In the genomic region with DNA sequence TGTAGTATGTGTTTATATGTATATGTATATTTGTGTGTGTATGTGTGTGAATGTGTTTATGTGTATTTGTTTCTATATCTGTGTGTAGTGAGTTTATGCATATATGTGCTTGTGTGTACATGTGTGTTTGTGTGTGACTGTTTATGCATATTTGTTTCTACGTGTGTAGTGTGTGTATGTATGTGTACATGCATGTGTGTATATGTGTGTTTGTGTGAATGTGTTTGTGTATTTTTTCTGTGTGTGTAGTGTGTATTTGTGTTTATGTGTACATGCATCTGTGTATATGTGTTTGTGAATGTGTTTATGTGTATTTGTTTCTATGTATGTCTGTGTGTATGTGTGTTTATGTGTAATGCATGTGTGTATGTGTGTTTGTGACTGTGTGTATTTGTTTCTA, we compare ENCODE assay signal across 31 cellular contexts. TPM values are rescaled to one million over a fixed set of nuclear protein-coding genes. Genes with fewer than 3 reads are reported as not detected.
"Had no signal": no experiment of that assay in that cellular context is flagged by ENCODE, and none has a peak within 500 bp of the region (broad histone marks: within the 10 kb centered on the region; RNA-seq: fewer than 3 reads in every experiment).

No MANE protein-coding gene starts in this region.

- H3K4me1 Mint-ChIP-seq: endodermal cell; naive B cell; naive thymus-derived CD8-positive, alpha-beta T cell had no signal

- H3K4me3 ChIP-seq: colonic mucosa, esophagus muscularis mucosa, gastrocnemius medialis, heart right ventricle, left lung, lower lobe of right lung, mucosa of descending colon had no signal

- ATAC-seq: effector memory CD8-positive, alpha-beta T cell; foreskin keratinocyte; gastrocnemius medialis; heart right ventricle; left cardiac atrium; left lung; left ventricle myocardium superior; lower lobe of right lung; naive thymus-derived CD8-positive, alpha-beta T cell had no signal

- FAIRE-seq: endometrium, islet of Langerhans, keratinocyte had no signal

- H3K9me3 ChIP-seq: colonic mucosa, esophagus muscularis mucosa, gastrocnemius medialis, heart right ventricle, left lung, lower lobe of right lung, mucosa of descending colon had no signal

- H3K27ac ChIP-seq: colonic mucosa, esophagus muscularis mucosa, foreskin keratinocyte, gastrocnemius medialis, heart right ventricle, left lung, lower lobe of right lung had no signal

- H3K36me3 ChIP-seq: colonic mucosa, esophagus muscularis mucosa, gastrocnemius medialis, heart right ventricle, left lung, lower lobe of right lung had no signal

- H3K27me3 Mint-ChIP-seq: dendritic cell treated with granulocyte-macrophage colony-stimulating factor and Interleukin-4, amounts not matched to agents 40 ng/mL and 50 ng/mL, for 4 days had no signal

- H3K4me1 ChIP-seq: colonic mucosa, esophagus muscularis mucosa, foreskin keratinocyte, gastrocnemius medialis, heart right ventricle, left lung, lower lobe of right lung had no signal

- H3K4me3 Mint-ChIP-seq: dendritic cell treated with granulocyte-macrophage colony-stimulating factor and Interleukin-4, amounts not matched to agents 40 ng/mL and 50 ng/mL, for 4 days; effector memory CD8-positive, alpha-beta T cell; endodermal cell; mesothelial cell of epicardium; naive B cell; naive thymus-derived CD8-positive, alpha-beta T cell had no signal

- H3K27ac Mint-ChIP-seq: dendritic cell treated with granulocyte-macrophage colony-stimulating factor and Interleukin-4, amounts not matched to agents 40 ng/mL and 50 ng/mL, for 4 days; effector memory CD8-positive, alpha-beta T cell; endodermal cell; mesothelial cell of epicardium; naive B cell; naive thymus-derived CD8-positive, alpha-beta T cell had no signal

- H3K27me3 ChIP-seq: colonic mucosa, foreskin keratinocyte had no signal

- DNase-seq: cortex of kidney; effector CD8-positive, alpha-beta T cell; effector memory CD8-positive, alpha-beta T cell; endodermal cell; foreskin keratinocyte; gastrocnemius medialis; glutamatergic neuron; heart right ventricle; hippocampal formation; left cardiac atrium; left lung; left ventricle myocardium superior; lower lobe of right lung; mesenchymal stem cell; naive B cell; naive thymus-derived CD8-positive, alpha-beta T cell had no signal

- H3K9me3 Mint-ChIP-seq: dendritic cell treated with granulocyte-macrophage colony-stimulating factor and Interleukin-4, amounts not matched to agents 40 ng/mL and 50 ng/mL, for 4 days; effector memory CD8-positive, alpha-beta T cell; endodermal cell; mesothelial cell of epicardium had no signal

- H3K36me3 Mint-ChIP-seq: mesothelial cell of epicardium; naive B cell; naive thymus-derived CD8-positive, alpha-beta T cell had no signal

RNA-seq across cellular contexts. Expression of a gene that starts 12.1 kb away (rescaled TPM):
- total RNA-seq: dermis microvascular lymphatic vessel endothelial cell; fibroblast of lung; fibroblast of villous mesenchyme; glomerular endothelial cell; kidney epithelial cell; lung microvascular endothelial cell; myocyte; naive thymus-derived CD8-positive, alpha-beta T cell had no signal
- polyA plus RNA-seq: fibroblast of lung; naive thymus-derived CD8-positive, alpha-beta T cell had no signal
